23 cellular contexts compared by ENCODE assay signal in the genomic region with DNA sequence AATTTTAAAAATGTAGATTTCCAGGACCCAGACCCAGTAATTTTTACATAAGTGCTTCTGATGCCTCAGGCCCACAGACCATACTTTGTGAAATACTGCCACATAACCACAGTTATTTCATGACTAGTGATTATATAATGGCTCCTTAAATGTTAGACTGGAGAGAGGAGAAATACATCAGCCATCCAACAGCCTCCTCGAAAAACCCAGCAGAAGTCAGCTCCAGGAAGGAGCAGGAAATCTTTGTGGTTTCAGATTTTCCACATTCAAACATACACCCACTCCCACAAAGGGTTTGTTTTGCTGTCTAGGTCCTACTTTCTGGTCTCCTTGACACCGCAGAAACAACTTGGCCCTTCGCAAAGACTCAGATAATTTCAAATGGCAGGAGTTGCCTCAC.
"Had no signal": no experiment of that assay in that cellular context is flagged by ENCODE, and none has a peak within 500 bp of the region (broad histone marks: within the 10 kb centered on the region; RNA-seq: fewer than 3 reads in every experiment).

No MANE protein-coding gene starts in this region.

- DNase-seq: activated CD4-positive, alpha-beta T cell treated with anti-CD3 and anti-CD28 coated beads for 4 hours; activated CD4-positive, alpha-beta T cell treated with anti-CD3 and anti-CD28 coated beads, Interleukin-2, amount 50 U/mL, for 4 hours; activated CD8-positive, alpha-beta memory T cell treated with anti-CD3 and anti-CD28 coated beads, Interleukin-2, amount 50 U/mL, for 48 hours; activated CD8-positive, alpha-beta T cell treated with anti-CD3 and anti-CD28 coated beads, Interleukin-2, amount 10 ng/mL, durations not matched to agents 7 days and 5 days; activated naive CD4-positive, alpha-beta T cell treated with anti-CD3 and anti-CD28 coated beads, Interleukin-2, amount 50 U/mL, for 16 hours; activated naive CD8-positive, alpha-beta T cell treated with anti-CD3 and anti-CD28 coated beads, Interleukin-2, amount 10 ng/mL, durations not matched to agents 7 days and 5 days; activated T-cell treated with anti-CD3 and anti-CD28 coated beads, Interleukin-2, amount 50 U/mL, for 1 hour; adrenal gland; anterior cingulate cortex; MM.1S; NCI-H146; NCI-H187 treated with DMSO at 0.1 percent for 48 hours; NCI-H2171; NCI-H2227 treated with DMSO at 0.1 percent for 48 hours; NCI-H446 treated with DMSO at 0.1 percent for 48 hours; NCI-H524 treated with DMSO at 0.1 percent for 48 hours; NCI-H774; Right ventricle myocardium superior; RPMI8226; SJCRH30; SK-N-SH; T-helper 1 cell; WERI-Rb-1 had no signal

- H3K9me3 ChIP-seq: adrenal gland, SJCRH30, SK-N-SH had no signal

- ATAC-seq: activated CD8-positive, alpha-beta T cell treated with anti-CD3 and anti-CD28 coated beads, Interleukin-2, amount 10 ng/mL, durations not matched to agents 7 days and 5 days had no signal

- H3K36me3 ChIP-seq: adrenal gland, SJCRH30, WERI-Rb-1 had no signal

- H3K4me3 ChIP-seq: adrenal gland, SJCRH30 had no signal

- H3K4me1 ChIP-seq: adrenal gland, SJCRH30 had no signal

- H3K27me3 ChIP-seq: adrenal gland, SJCRH30 had no signal

- H3K27ac ChIP-seq: adrenal gland, SJCRH30, WERI-Rb-1 had no signal

- H3K9ac ChIP-seq: SK-N-SH had no signal
